7 cellular contexts compared by ENCODE assay signal in the genomic region with DNA sequence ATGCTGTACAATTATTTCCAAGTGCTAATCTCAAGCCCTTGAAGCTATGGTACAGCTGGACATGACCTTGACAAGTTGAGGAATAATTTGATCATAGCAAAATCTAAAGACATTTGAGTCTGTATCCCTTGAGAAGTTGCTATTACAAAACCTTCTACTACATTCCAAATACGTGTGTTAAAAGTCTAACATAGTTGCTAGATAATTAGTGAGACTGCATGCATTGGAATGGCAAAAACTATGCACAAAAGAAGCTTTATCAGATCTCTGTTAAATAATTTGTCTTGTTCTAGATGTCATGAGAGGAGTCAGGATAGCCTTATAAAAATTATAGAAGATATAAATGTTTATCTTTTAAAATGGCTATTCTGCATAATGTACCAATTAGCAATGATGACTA.
"Had no signal": no experiment of that assay in that cellular context is flagged by ENCODE, and none has a peak within 500 bp of the region (broad histone marks: within the 10 kb centered on the region; RNA-seq: fewer than 3 reads in every experiment).

No MANE protein-coding gene starts in this region.

- DNase-seq: GM23248, GOT3, H7, H9, HCEC 1CT, HFFc6 had no signal

- H3K27ac Mint-ChIP-seq: GM23338, H9, HFFc6 had no signal

- H3K4me1 Mint-ChIP-seq: GM23338, H9 had no signal

- H3K4me3 Mint-ChIP-seq: GM23338, H9, HFFc6 had no signal
